20 cellular contexts compared by ENCODE assay signal in genomic region chr1:24936688-24937087, GRCh38. TPM values are rescaled to one million over a fixed set of nuclear protein-coding genes. Genes with fewer than 3 reads are reported as not detected.
"Had no signal": no experiment of that assay in that cellular context is flagged by ENCODE, and none has a peak within 500 bp of the region (broad histone marks: within the 10 kb centered on the region; RNA-seq: fewer than 3 reads in every experiment).

No MANE protein-coding gene starts in this region.

- H3K27me3 Mint-ChIP-seq: activated naive CD8-positive, alpha-beta T cell treated with anti-CD3 and anti-CD28 coated beads, Interleukin-2, amount 10 ng/mL, durations not matched to agents 7 days and 5 days; central memory CD8-positive, alpha-beta T cell had no signal

- H3K4me3 Mint-ChIP-seq: activated T-cell treated with anti-CD3 and anti-CD28 coated beads, Interleukin-2, amount 50 U/mL, for 72 hours; central memory CD8-positive, alpha-beta T cell had no signal

- H3K27me3 ChIP-seq: brain microvascular endothelial cell had no signal

- H3K4me3 ChIP-seq: colonic mucosa, left ventricle myocardium inferior, thyroid gland had no signal

- ATAC-seq: activated T-cell treated with anti-CD3 and anti-CD28 coated beads, Interleukin-2, amount 50 U/mL, for 72 hours had no signal

- H3K9me3 ChIP-seq: colonic mucosa, left ventricle myocardium inferior, thyroid gland had no signal

- DNase-seq: activated CD4-positive, alpha-beta T cell treated with anti-CD3 and anti-CD28 coated beads for 48 hours; activated CD4-positive, CD25-positive, alpha-beta regulatory T cell; activated CD8-positive, alpha-beta memory T cell treated with anti-CD3 and anti-CD28 coated beads, Interleukin-2, amount 50 U/mL, for 4 hours; activated gamma-delta T cell treated with Interleukin-2 at 50 U/mL for 16 hours; activated naive CD8-positive, alpha-beta T cell treated with anti-CD3 and anti-CD28 coated beads, Interleukin-2, amount 10 ng/mL, durations not matched to agents 7 days and 5 days; activated T-cell treated with anti-CD3 and anti-CD28 coated beads, Interleukin-2, amount 50 U/mL, for 72 hours; anterior cingulate cortex; brain microvascular endothelial cell; colonic mucosa; head of caudate nucleus; kidney; left ventricle myocardium inferior; mammary epithelial cell; occipital lobe; T-helper 1 cell; T-helper 9 cell; thyroid gland had no signal

- H3K9me3 Mint-ChIP-seq: activated naive CD8-positive, alpha-beta T cell treated with anti-CD3 and anti-CD28 coated beads, Interleukin-2, amount 10 ng/mL, durations not matched to agents 7 days and 5 days; activated T-cell treated with anti-CD3 and anti-CD28 coated beads, Interleukin-2, amount 50 U/mL, for 72 hours; central memory CD8-positive, alpha-beta T cell had no signal

- H3K27ac ChIP-seq: brain microvascular endothelial cell, colonic mucosa, left ventricle myocardium inferior, thyroid gland had no signal

RNA-seq across cellular contexts. Expression of gene RUNX3, which starts 6.6 kb away (rescaled TPM):
- total RNA-seq: frontal cortex had no signal
- polyA plus RNA-seq: neural cell had no signal
